In the genomic region with DNA sequence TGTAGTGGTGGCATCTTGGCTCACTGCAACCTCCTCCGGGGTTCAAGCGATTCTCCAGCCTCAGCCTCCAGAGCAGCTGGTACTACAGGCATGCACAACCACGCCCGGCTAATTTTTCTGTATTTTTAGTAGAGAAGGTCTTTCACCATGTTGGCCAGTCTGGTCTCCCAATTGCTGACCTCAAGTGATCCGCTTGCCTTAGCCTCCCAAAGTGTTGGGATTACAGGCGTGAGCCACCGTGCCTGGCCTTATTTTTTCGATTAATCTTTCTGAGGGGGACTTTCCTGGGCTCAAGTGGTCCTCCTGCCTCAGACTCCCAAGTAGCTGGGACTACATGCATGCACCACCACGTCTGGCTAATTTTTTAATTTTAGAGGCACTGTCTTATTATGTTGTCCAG, we compare ENCODE assay signal across 8 cellular contexts. TPM values are rescaled to one million over a fixed set of nuclear protein-coding genes. Genes with fewer than 3 reads are reported as not detected.
DNase-seq lines count a peak whose midpoint lies in the region; ATAC-seq, FAIRE-seq and TF ChIP-seq lines count a peak whose summit lies in the region.

No MANE protein-coding gene starts in this region.

- no peak for TF ChIP-seq RAD21 in H1 (IDR thresholded peaks at IDR 0.05 in 1 of 2, conservative IDR thresholded peaks at IDR 0.05 in 1 of 2; ENCODE audit: low read depth in 2 of 2, low read length in 2 of 2)

- no peak overlapping the region for H2BK15ac ChIP-seq in H1 (ENCODE audit: low read length)

- peak overlapping the region in 1 of 2 donors; percentile 36 for H3K4me3 ChIP-seq in CD4-positive, alpha-beta memory T cell (ENCODE audit: low read length in 2 of 2)
- H3K4me3 ChIP-seq in OCI-LY1 (ENCODE audit: low read depth, low read length, poor library complexity, severe bottlenecking) (peak overlapping the region; percentile 79), H1 (ENCODE audit: extremely low read depth in 1 of 4, insufficient read depth in 2 of 4, low read depth in 3 of 4, low read length in 4 of 4) (peak overlapping the region; percentile 65 to 88 (median 75); a peak in 5 of 8 replicates), neutrophil (ENCODE audit: low read depth in 1 of 2, low read length in 1 of 2) (peak overlapping the region; percentile 64 to 84), HAP-1 (no peak overlapping the region)

- H3F3A ChIP-seq in OCI-LY1 (ENCODE audit: insufficient read depth, low read length) = no peaks in the 10 kb centered on the region

- no peaks in the 10 kb centered on the region for H3K27me3 Mint-ChIP-seq in CD4-positive, alpha-beta memory T cell

- H3K14ac ChIP-seq in H1 (ENCODE audit: insufficient read length) = no peak overlapping the region

- no peak overlapping the region; the same call in 1 of the 2 replicates for H4K8ac ChIP-seq in H1 (ENCODE audit: extremely low read depth, insufficient read depth, low read length)

- no peaks in the 10 kb centered on the region for H3K27me3 ChIP-seq in CD4-positive, alpha-beta memory T cell (ENCODE audit: insufficient read depth, low read length)
- H3K27me3 ChIP-seq in OCI-LY1 (ENCODE audit: insufficient read depth, low read length) = no peaks in the 10 kb centered on the region
- no peaks in the 10 kb centered on the region for H3K27me3 ChIP-seq in H1 (replicated peaks in 1 of 4; ENCODE audit: control insufficient read depth in 3 of 4, extremely low read depth in 1 of 4, insufficient read depth in 3 of 4, low read length in 3 of 4)
- H3K27me3 ChIP-seq in neutrophil = no peaks in the 10 kb centered on the region
- no peaks in the 10 kb centered on the region for H3K27me3 ChIP-seq in HAP-1 (ENCODE audit: low read depth)

- no peak overlapping the region for H3K18ac ChIP-seq in H1 (ENCODE audit: extremely low read depth, low read length)

- H2AFZ ChIP-seq in OCI-LY1 (ENCODE audit: low read length) = no peak overlapping the region
- no peak overlapping the region for H2AFZ ChIP-seq in H1 (ENCODE audit: low read length)

- intact Hi-C loops in CD4-positive, alpha-beta memory T cell (cut with micrococcal nuclease) = loop anchor here (10.0 kb wide), 1 partner anchor 392 kb away; the partner anchor contains the start of genes NAGA, PHETA2 and SMDT1

- peaks cover 85% of the 10 kb centered on the region for H3K79me2 ChIP-seq in OCI-LY1 (ENCODE audit: insufficient read depth, low read length)
- peaks cover 18 to 87% of the 10 kb centered on the region in 2 experiments for H3K79me2 ChIP-seq in H1 (ENCODE audit: control insufficient read depth in 1 of 2, insufficient read depth in 2 of 2, low read length in 2 of 2)

- POLR2A ChIA-PET in CD4-positive, alpha-beta memory T cell (lab: Charles Lee; ENCODE audit: partially characterized antibody) = interaction anchor here (0.6 to 5.4 kb wide), 2 partner anchors 17 to 1437 kb away, joined by 3 to 36 read pairs; no protein-coding TSS in a partner anchor
- POLR2A ChIA-PET in H1 (lab: Charles Lee; ENCODE audit: partially characterized antibody) = no interaction called here

- no peak for DNase-seq in CD4-positive, alpha-beta memory T cell
- DNase-seq in H1 (ENCODE audit: low read depth in 1 of 2, low spot score in 2 of 2) (no peak), NCI-H345 (lab: John Stamatoyannopoulos, UW) (no peak), urothelium cell line (ENCODE audit: low spot score) (no peak), HAP-1 (ENCODE audit: low spot score in 2 of 2) (no peak)

- H2BK20ac ChIP-seq in H1 (ENCODE audit: low read length) = no peak overlapping the region

- CTCF ChIA-PET in CD4-positive, alpha-beta memory T cell (lab: Charles Lee; ENCODE audit: partially characterized antibody) = interaction anchor here (1.4 to 2.3 kb wide), 2 partner anchors 14 kb away, joined by 3 to 6 read pairs; no protein-coding TSS in a partner anchor
- CTCF ChIA-PET in H1 (lab: Charles Lee; ENCODE audit: partially characterized antibody) = interaction anchor here (0.6 to 2.2 kb wide), 2 partner anchors 14 to 218 kb away, joined by 5 to 8 read pairs; no protein-coding TSS in a partner anchor

- H3K9me3 ChIP-seq in CD4-positive, alpha-beta memory T cell (ENCODE audit: control insufficient read depth in 1 of 2, low read length in 2 of 2) = no peaks in the 10 kb centered on the region
- H3K9me3 ChIP-seq in OCI-LY1 (ENCODE audit: low read length) (no peaks in the 10 kb centered on the region), H1 (ENCODE audit: insufficient read depth in 2 of 2, low read depth in 1 of 2, low read length in 1 of 2) (no peaks in the 10 kb centered on the region), neutrophil (no peaks in the 10 kb centered on the region), HAP-1 (no peaks in the 10 kb centered on the region; the same call in 1 of the 2 replicates)

- H3K9me3 Mint-ChIP-seq in CD4-positive, alpha-beta memory T cell = peaks cover 0 to 3% (median 0%) of the 10 kb centered on the region in 8 donors

- FAIRE-seq in H1 (lab: Jason Lieb, UNC) (no peak), urothelium cell line (lab: Jason Lieb, UNC) (no peak)

- H2BK12ac ChIP-seq in H1 (ENCODE audit: low read depth, low read length) = no peak overlapping the region

- peaks cover 9% of the 10 kb centered on the region for H3K36me3 ChIP-seq in CD4-positive, alpha-beta memory T cell (ENCODE audit: insufficient read depth, low read length)
- H3K36me3 ChIP-seq in OCI-LY1 (ENCODE audit: insufficient read depth, low read length) = peaks cover 48% of the 10 kb centered on the region
- peaks cover 2 to 26% (median 16%) of the 10 kb centered on the region in 4 experiments; a peak in 7 of 8 replicates for H3K36me3 ChIP-seq in H1 (ENCODE audit: control insufficient read depth in 2 of 4, insufficient read depth in 4 of 4, low read length in 3 of 4)
- peaks cover 20% of the 10 kb centered on the region for H3K36me3 ChIP-seq in neutrophil
- peaks cover 40% of the 10 kb centered on the region for H3K36me3 ChIP-seq in HAP-1 (replicated peaks)

- peak overlapping the region; percentile 58 for H3K4me2 ChIP-seq in OCI-LY1 (ENCODE audit: low read length)
- H3K4me2 ChIP-seq in H1 (ENCODE audit: insufficient read depth in 1 of 2, low read depth in 2 of 2, low read length in 2 of 2) = peak overlapping the region; percentile 62 to 67

- peaks cover 23 to 45% of the 10 kb centered on the region in 2 donors for H3K36me3 Mint-ChIP-seq in CD4-positive, alpha-beta memory T cell

- no peak overlapping the region for H3K4ac ChIP-seq in H1 (replicated peaks; ENCODE audit: insufficient read length, low read depth, low read length)

- no peak overlapping the region for H2BK5ac ChIP-seq in H1 (ENCODE audit: low read depth, low read length)

- H3K9ac ChIP-seq in OCI-LY1 (ENCODE audit: low read length) (peak overlapping the region; percentile 69; the same call in 1 of the 2 replicates), H1 (replicated peaks in 1 of 4; ENCODE audit: extremely low read depth in 1 of 4, low read depth in 3 of 4, low read length in 3 of 4) (peak overlapping the region in 2 of 4 experiments; percentile 57 to 63; a peak in 2 of 7 replicates)

- WGBS in H1 (ENCODE audit: extremely low coverage in 1 of 2, insufficient coverage in 1 of 2, insufficient read length in 1 of 2, insufficient replicate concordance in 2 of 2, low coverage in 1 of 2, low lambda C conversion rate in 2 of 2, missing lambda C conversion rate in 1 of 2), 2 experiments = 92% methylated on average over 8 of the region's 9 CpGs; no CpG with 5 or more reads in 1 of the 2 experiments

- H3K56ac ChIP-seq in H1 (replicated peaks; ENCODE audit: insufficient read length, low read depth, low read length) = no peak overlapping the region

- H3K79me1 ChIP-seq in H1 (ENCODE audit: low read depth, low read length) = peaks cover 12% of the 10 kb centered on the region; the same call in 1 of the 2 replicates

- peak overlapping the region; percentile 98 to 100 (median 99) for H3K27ac Mint-ChIP-seq in CD4-positive, alpha-beta memory T cell

- H3K9me2 ChIP-seq in OCI-LY1 (ENCODE audit: low read depth, low read length) = no peaks in the 10 kb centered on the region

- H3K4me1 Mint-ChIP-seq in CD4-positive, alpha-beta memory T cell = peaks cover 19 to 57% (median 37%) of the 10 kb centered on the region in 4 donors

- no peak overlapping the region for H3K23ac ChIP-seq in H1 (ENCODE audit: insufficient read length)

- H3K23me2 ChIP-seq in H1 (ENCODE audit: low read depth, low read length) = peaks cover 6% of the 10 kb centered on the region

- H3K4me3 Mint-ChIP-seq in CD4-positive, alpha-beta memory T cell = peak overlapping the region; percentile 95 to 100 (median 98)

- H4K20me1 ChIP-seq in OCI-LY1 (ENCODE audit: insufficient read depth, low read length) = no peaks in the 10 kb centered on the region
- peaks cover 0 to 15% of the 10 kb centered on the region in 2 experiments for H4K20me1 ChIP-seq in H1 (replicated peaks in 1 of 2; ENCODE audit: control insufficient read depth in 1 of 2, insufficient read depth in 2 of 2, low read length in 2 of 2)

- H4K5ac ChIP-seq in H1 (ENCODE audit: insufficient read length, low read depth, low read length) = no peak overlapping the region

- no peak for ATAC-seq in GM18505 (IDR thresholded peaks at IDR 0.05; ENCODE audit: unreplicated experiment)

- no peak overlapping the region for H2AK5ac ChIP-seq in H1 (ENCODE audit: low read depth, low read length)

- H3K27ac ChIP-seq in CD4-positive, alpha-beta memory T cell (ENCODE audit: low read depth, low read length) = peak overlapping the region; percentile 86
- H3K27ac ChIP-seq in OCI-LY1 (ENCODE audit: low read depth, low read length, poor library complexity, severe bottlenecking) (peak overlapping the region; percentile 64), H1 (ENCODE audit: low read depth, low read length) (peak overlapping the region; percentile 73; the same call in 1 of the 2 replicates), neutrophil (peak overlapping the region; percentile 90)

- TF ChIP-seq EP300 in H1 (IDR thresholded peaks at IDR 0.05; ENCODE audit: borderline replicate concordance in 1 of 2, low read depth in 2 of 2, low read length in 2 of 2) = no peak

- TF ChIP-seq CTCF in OCI-LY1 (IDR thresholded peaks at IDR 0.05; ENCODE audit: low read length) = no peak
- no peak for TF ChIP-seq CTCF in H1 (IDR thresholded peaks at IDR 0.05; ENCODE audit: control extremely low read depth in 1 of 3, insufficient read depth in 1 of 3, low read depth in 1 of 3, low read length in 3 of 3)
- no peak for TF ChIP-seq CTCF in neutrophil (IDR thresholded peaks at IDR 0.05)

- TF ChIP-seq POLR2A in H1 (IDR thresholded peaks at IDR 0.05; ENCODE audit: control extremely low read depth in 1 of 2, low read depth in 2 of 2, low read length in 2 of 2) = no peak
- TF ChIP-seq POLR2A in GM18505 (IDR thresholded peaks at IDR 0.05; ENCODE audit: borderline replicate concordance, extremely low read depth, insufficient read depth, insufficient read length) = no peak

- in situ Hi-C loops in HAP-1 (cut with MboI; ENCODE audit: low sequenced_read_pairs) = no loop called here

- H4K91ac ChIP-seq in H1 (replicated peaks; ENCODE audit: insufficient read length, low read length) = no peak overlapping the region

- no peak overlapping the region for H2BK120ac ChIP-seq in H1 (replicated peaks; ENCODE audit: low read depth, low read length)

- peaks cover 56% of the 10 kb centered on the region for H3K4me1 ChIP-seq in CD4-positive, alpha-beta memory T cell (ENCODE audit: insufficient read depth, low read length)
- peaks cover 23% of the 10 kb centered on the region for H3K4me1 ChIP-seq in OCI-LY1 (ENCODE audit: insufficient read depth, low read length, severe bottlenecking)
- peaks cover 0 to 3% (median 2%) of the 10 kb centered on the region in 4 experiments; a peak in 5 of 7 replicates for H3K4me1 ChIP-seq in H1 (replicated peaks in 1 of 4; ENCODE audit: control insufficient read depth in 3 of 4, insufficient read depth in 4 of 4, low read length in 3 of 4)
- peaks cover 12 to 16% of the 10 kb centered on the region in 2 experiments for H3K4me1 ChIP-seq in neutrophil (ENCODE audit: control insufficient read depth in 1 of 2, insufficient read depth in 1 of 2, low read depth in 1 of 2, low read length in 1 of 2)
- no peaks in the 10 kb centered on the region; the same call in 1 of the 2 replicates for H3K4me1 ChIP-seq in HAP-1

RNA-seq across cellular contexts. Expression of gene SNU13, which starts 5.6 kb away (rescaled TPM):
- 100 to 1,000 TPM; 123 to 129 TPM for total RNA-seq in CD4-positive, alpha-beta memory T cell
- polyA plus RNA-seq in CD4-positive, alpha-beta memory T cell = 100 to 1,000 TPM; 290 to 298 TPM
- 214 and 241 TPM in 2 replicates for total RNA-seq in H1 (2021; fragmentation: NEBNext Ultra II Directional; extraction: Animal tissue kit (Norgen Biotek cat#: 25700))
- polyA plus RNA-seq in H1 (2011; rRNA removed) = 227 and 281 TPM in 2 replicates
- polyA plus RNA-seq in H1 (2011; cell fraction: cytosol; rRNA removed) = 271 TPM
- 184 TPM for polyA plus RNA-seq in H1 (2011; cell fraction: nucleus; rRNA removed)
- 218 to 238 TPM (median 232 TPM) in 4 replicates for polyA plus RNA-seq in H1 (2012, experiment 1 of 2)
- polyA plus RNA-seq in H1 (2012, experiment 2 of 2) = 229 TPM
- 164 TPM for polyA plus RNA-seq in H1 (2013, experiment 1 of 2)
- 172 TPM for polyA plus RNA-seq in H1 (2013, experiment 2 of 2)
- polyA minus RNA-seq in H1 (2011; rRNA and poly(A)+ RNA removed) = 142 and 189 TPM in 2 replicates
- polyA minus RNA-seq in H1 (2011; cell fraction: cytosol; rRNA and poly(A)+ RNA removed) = 93.0 TPM
- polyA minus RNA-seq in H1 (2011; cell fraction: nucleus; rRNA and poly(A)+ RNA removed) = 60.0 TPM

RNA-seq across cellular contexts. Expression of gene MEI1, which starts 16.3 kb away (rescaled TPM):
- 10 to 100 TPM; 79.2 to 79.6 TPM for total RNA-seq in CD4-positive, alpha-beta memory T cell
- 100 to 1,000 TPM; 156 to 286 TPM for polyA plus RNA-seq in CD4-positive, alpha-beta memory T cell
- total RNA-seq in H1 (2021; fragmentation: NEBNext Ultra II Directional; extraction: Animal tissue kit (Norgen Biotek cat#: 25700)) = 0.36 and 0.54 TPM in 2 replicates
- 0.27 and 0.38 TPM in 2 replicates for polyA plus RNA-seq in H1 (2011; rRNA removed)
- polyA plus RNA-seq in H1 (2011; cell fraction: cytosol; rRNA removed) = 0.23 TPM
- polyA plus RNA-seq in H1 (2011; cell fraction: nucleus; rRNA removed) = 1.1 TPM
- 0.20 to 1.1 TPM (median 0.63 TPM) in 4 replicates for polyA plus RNA-seq in H1 (2012, experiment 1 of 2)
- polyA plus RNA-seq in H1 (2012, experiment 2 of 2) = 0.04 TPM
- polyA plus RNA-seq in H1 (2013, experiment 1 of 2) = 0.18 TPM
- 0.28 TPM for polyA plus RNA-seq in H1 (2013, experiment 2 of 2)
- polyA minus RNA-seq in H1 (2011; rRNA and poly(A)+ RNA removed) = 0.19 and 0.32 TPM in 2 replicates
- not detected for polyA minus RNA-seq in H1 (2011; cell fraction: cytosol; rRNA and poly(A)+ RNA removed)
- polyA minus RNA-seq in H1 (2011; cell fraction: nucleus; rRNA and poly(A)+ RNA removed) = 0.60 TPM

Comparison
In these comparisons a context has a peak if more than half of its experiments do, and no peak if none do; other contexts are left out.
1. RNA of gene MEI1, which starts 16.3 kb away (total RNA-seq): 79.2 to 79.6 TPM in CD4-positive, alpha-beta memory T cell; 0.36 to 0.54 TPM in H1; every median in the first group is over 10 times any median in the second.
2. Peak in every context shown above with its lines, with median percentiles within 50 percentile points of each other: H3K27ac ChIP-seq.